8 cellular contexts compared by ENCODE assay signal in genomic region chr4:2793578-2793919, GRCh38. TPM values are rescaled to one million over a fixed set of nuclear protein-coding genes. Genes with fewer than 3 reads are reported as not detected.
A peak's percentile ranks its signal among the peaks of the same experiment; 100 is the strongest.
DNase-seq lines count a peak whose midpoint lies in the region; TF ChIP-seq lines count a peak whose summit lies in the region.

No MANE protein-coding gene starts in this region.

- peak; percentile 73 for DNase-seq in EH (ENCODE audit: low read depth)
- DNase-seq in OCI-M1 (lab: John Stamatoyannopoulos, UW): peak; percentile 58
- no peak for DNase-seq in astrocyte of the cerebellum (ENCODE audit: low read depth)
- peak; percentile 66 for DNase-seq in islet precursor cell
- peak; percentile 65 to 70 for DNase-seq in stimulated activated CD4-positive, alpha-beta T cell treated with anti-CD3 and anti-CD28 coated beads, Interleukin-4, amount 100 ng/mL, for 4 hours
- no peak for DNase-seq in D341Med (ENCODE audit: low spot score)
- DNase-seq in mesenteric fat pad (ENCODE audit: low spot score): no peak
- DNase-seq in OCI-M2 (lab: John Stamatoyannopoulos, UW; ENCODE audit: unreplicated experiment): no peak

- no peak for TF ChIP-seq CTCF in astrocyte of the cerebellum (IDR thresholded peaks at IDR 0.05; ENCODE audit: low read depth, low read length, missing control alignments)

- peak overlapping the region; percentile 69 for H3K4me3 ChIP-seq in astrocyte of the cerebellum (ENCODE audit: low read depth, low read length)

- in situ Hi-C loops in astrocyte of the cerebellum (cut with HindIII; ENCODE audit: low sequenced_read_pairs): no loop called here

RNA-seq across cellular contexts. Expression of gene SH3BP2, which starts 0.7 kb away (rescaled TPM):
- 63.9 TPM for total RNA-seq in mesenteric fat pad

RNA-seq across cellular contexts. Expression of gene TNIP2, which starts 37.4 kb away (rescaled TPM):
- total RNA-seq in mesenteric fat pad: 49.5 TPM

RNA-seq across cellular contexts. Expression of gene ADD1, which starts 50.1 kb away (rescaled TPM):
- 272 TPM for total RNA-seq in mesenteric fat pad

Comparison
In these comparisons a context has a peak if more than half of its experiments do, and no peak if none do; other contexts are left out.
1. DNase-seq: peak in EH (single experiment), OCI-M1 (single experiment), islet precursor cell (single experiment) and stimulated activated CD4-positive, alpha-beta T cell treated with anti-CD3 and anti-CD28 coated beads, Interleukin-4, amount 100 ng/mL, for 4 hours (2 of 2); none in astrocyte of the cerebellum (single experiment), D341Med (single experiment), mesenteric fat pad (single experiment) and OCI-M2 (single experiment).